Comparison of ENCODE assay signal across 23 cellular contexts in genomic region chr1:152386940-152387339, GRCh38. TPM values are rescaled to one million over a fixed set of nuclear protein-coding genes. Genes with fewer than 3 reads are reported as not detected.
DNase-seq lines count a peak whose midpoint lies in the region; ATAC-seq, FAIRE-seq and TF ChIP-seq lines count a peak whose summit lies in the region.
"Had no signal": no experiment of that assay in that cellular context is flagged by ENCODE, and none has a peak within 500 bp of the region (broad histone marks: within the 10 kb centered on the region; RNA-seq: fewer than 3 reads in every experiment).

No MANE protein-coding gene starts in this region.

- no peaks in the 10 kb centered on the region for H3K4me1 Mint-ChIP-seq in mesothelial cell of epicardium
- H3K4me1 Mint-ChIP-seq: CD14-positive monocyte had no signal

- no peak overlapping the region for H3K9ac ChIP-seq in GM23248
- H3K9ac ChIP-seq in keratinocyte (ENCODE audit: control insufficient read depth, extremely low read depth, insufficient read depth, low read length) = no peak overlapping the region

- H2AFZ ChIP-seq in GM23248 (no peak overlapping the region), keratinocyte (ENCODE audit: control insufficient read depth, low read length) (peak overlapping the region; percentile 36)

- no peaks in the 10 kb centered on the region for H3K9me1 ChIP-seq in keratinocyte (ENCODE audit: control insufficient read depth, extremely low read depth, insufficient read depth, low read length)

- no peaks in the 10 kb centered on the region for H4K20me1 ChIP-seq in GM23248 (ENCODE audit: insufficient read depth)
- H4K20me1 ChIP-seq in keratinocyte (ENCODE audit: control insufficient read depth, extremely low read depth, insufficient read depth, low read length) = no peaks in the 10 kb centered on the region

- no peaks in the 10 kb centered on the region for H3K4me1 ChIP-seq in GM23248 (ENCODE audit: insufficient read depth)
- no peaks in the 10 kb centered on the region for H3K4me1 ChIP-seq in RWPE2 (ENCODE audit: insufficient read depth, poor library complexity, severe bottlenecking)
- peaks cover 15% of the 10 kb centered on the region for H3K4me1 ChIP-seq in keratinocyte (ENCODE audit: control insufficient read depth, extremely low read depth, insufficient read depth, low read length)
- H3K4me1 ChIP-seq: BE2C had no signal

- H3K36me3 ChIP-seq in GM23248 (ENCODE audit: low read depth) (no peaks in the 10 kb centered on the region), RWPE2 (ENCODE audit: low read depth) (no peaks in the 10 kb centered on the region), keratinocyte (ENCODE audit: control insufficient read depth in 2 of 2, extremely low read depth in 1 of 2, insufficient read depth in 2 of 2, low read length in 2 of 2) (no peaks in the 10 kb centered on the region)
- H3K36me3 ChIP-seq: BE2C had no signal

- H3K27me3 Mint-ChIP-seq in mesothelial cell of epicardium (ENCODE audit: low read depth) = no peaks in the 10 kb centered on the region

- no peaks in the 10 kb centered on the region for H3K79me2 ChIP-seq in GM23248 (ENCODE audit: insufficient read depth)
- no peaks in the 10 kb centered on the region for H3K79me2 ChIP-seq in keratinocyte (ENCODE audit: control insufficient read depth, insufficient read depth, low read length)

- H3K9me3 ChIP-seq in GM23248 (ENCODE audit: low read depth) = no peaks in the 10 kb centered on the region
- H3K9me3 ChIP-seq in RWPE2 (ENCODE audit: severe bottlenecking) = no peaks in the 10 kb centered on the region
- no peaks in the 10 kb centered on the region for H3K9me3 ChIP-seq in keratinocyte (ENCODE audit: control insufficient read depth, low read depth, low read length)
- H3K9me3 ChIP-seq: BE2C had no signal

- H3K4me2 ChIP-seq in GM23248 (ENCODE audit: unreplicated experiment) = no peak overlapping the region
- H3K4me2 ChIP-seq in keratinocyte (ENCODE audit: control insufficient read depth, extremely low read depth, insufficient read depth, low read depth, low read length) = peak overlapping the region; percentile 65

- H3K27me3 ChIP-seq in GM23248 (replicated peaks; ENCODE audit: insufficient read depth) = peaks cover 23% of the 10 kb centered on the region
- H3K27me3 ChIP-seq in RWPE2 (ENCODE audit: insufficient read depth, poor library complexity, severe bottlenecking) = peaks cover 13% of the 10 kb centered on the region
- H3K27me3 ChIP-seq in keratinocyte (ENCODE audit: control insufficient read depth, extremely low read depth, insufficient read depth, low read length) = peaks cover 3% of the 10 kb centered on the region
- H3K27me3 ChIP-seq: BE2C had no signal

- in situ Hi-C loops in GM23248 (cut with MboI) = no loop called here

- FAIRE-seq in keratinocyte (lab: Jason Lieb, UNC) = peak; percentile 96
- FAIRE-seq: A204.1, D721Med, G401.6, GM12892, H54 had no signal

- TF ChIP-seq CTCF in RWPE2 (IDR thresholded peaks at IDR 0.05; ENCODE audit: poor library complexity, severe bottlenecking) (no peak), keratinocyte (optimal IDR thresholded peaks at IDR 0.05 in 1 of 3, IDR thresholded peaks at IDR 0.05 in 1 of 3, conservative IDR thresholded peaks at IDR 0.05 in 1 of 3; ENCODE audit: extremely low read depth in 1 of 3, insufficient read depth in 2 of 3, low read length in 3 of 3) (no peak), mesothelial cell of epicardium (IDR thresholded peaks at IDR 0.05; ENCODE audit: unreplicated experiment) (no peak)

- H3F3A ChIP-seq in GM23248 (ENCODE audit: insufficient read depth) = no peaks in the 10 kb centered on the region

- DNase-seq in GM23248 (peak; percentile 15), RWPE2 (ENCODE audit: low spot score) (no peak), keratinocyte (ENCODE audit: low read depth, low spot score) (peak; percentile 52), mesothelial cell of epicardium (ENCODE audit: low spot score in 2 of 2, unreplicated experiment in 2 of 2) (no peak), SK-N-DZ (ENCODE audit: low spot score) (no peak)
- DNase-seq in stimulated activated CD4-positive, alpha-beta T cell treated with anti-CD3 and anti-CD28 coated beads, Interleukin-1b, Interleukin-23, amount 100 ng/mL, for 48 hours = no peak
- DNase-seq: BE2C; CD8-positive, alpha-beta T cell; COR-L47; DMS153; DMS79 treated with DMSO at 0.1 percent for 48 hours; EL; IMR-90 had no signal

- H3K27ac ChIP-seq in GM23248 (no peak overlapping the region), RWPE2 (ENCODE audit: poor library complexity, severe bottlenecking) (no peak overlapping the region), keratinocyte (ENCODE audit: control insufficient read depth, insufficient read depth, low read length) (peak overlapping the region; percentile 58)

- H3K27ac Mint-ChIP-seq in mesothelial cell of epicardium = no peak overlapping the region
- H3K27ac Mint-ChIP-seq: CD8-positive, alpha-beta T cell had no signal

- ATAC-seq in RWPE2 (ENCODE audit: low read depth) (peak; percentile 70; the same call in 2 of the 3 replicates), esophagus mucosa (peak; percentile 73), GM18502 (IDR thresholded peaks at IDR 0.05; ENCODE audit: poor library complexity, unreplicated experiment) (no peak)
- ATAC-seq: CD8-positive, alpha-beta T cell; HCT116 had no signal

- dilution Hi-C loops in keratinocyte (cut with MboI; ENCODE audit: extremely low pct_ligation_motif_present, low sequenced_read_pairs) = no loop called here

- no peaks in the 10 kb centered on the region for H3K9me2 ChIP-seq in GM23248 (ENCODE audit: insufficient read depth)

- WGBS in GM23248 (ENCODE audit: low coverage in 1 of 2, low lambda C conversion rate in 2 of 2, missing lambda C conversion rate in 2 of 2), 2 experiments = 72 to 79% methylated on average over 2 of the region's 2 CpGs

- peaks cover 80% of the 10 kb centered on the region for H3K9me3 Mint-ChIP-seq in mesothelial cell of epicardium

- H3K4me3 Mint-ChIP-seq in mesothelial cell of epicardium = no peak overlapping the region
- H3K4me3 Mint-ChIP-seq: CD14-positive monocyte; CD8-positive, alpha-beta T cell had no signal

- no peaks in the 10 kb centered on the region for H3K36me3 Mint-ChIP-seq in mesothelial cell of epicardium
- H3K36me3 Mint-ChIP-seq: CD14-positive monocyte; CD8-positive, alpha-beta T cell had no signal

- H3K4me3 ChIP-seq in GM23248 (no peak overlapping the region), RWPE2 (ENCODE audit: severe bottlenecking) (no peak overlapping the region), keratinocyte (ENCODE audit: control insufficient read depth in 2 of 3, extremely low read depth in 1 of 3, insufficient read depth in 2 of 3, low read depth in 1 of 3, low read length in 3 of 3) (no peak overlapping the region)

RNA-seq across cellular contexts. Expression of gene CRNN, which starts 27.1 kb away (rescaled TPM):
- total RNA-seq in GM23248 (2014; rRNA removed; shearing (Covaris generic)) = not detected in 2 replicates
- polyA plus RNA-seq in GM23248 (2016; fragmentation: Nextera tagmentation; extraction: Ambion mirVana) = not detected in 2 replicates
- 1,110 TPM for total RNA-seq in esophagus mucosa
- 0.04 to 0.05 TPM (median 0.05 TPM) in 3 replicates for polyA plus RNA-seq in keratinocyte
- polyA plus RNA-seq in keratinocyte (2011; ENCODE audit: low read depth) = 13.1 TPM
- 0.09 and 0.18 TPM in 2 replicates for polyA plus RNA-seq in keratinocyte (2011; cell fraction: cytosol; rRNA removed)
- 0.95 and 1.2 TPM in 2 replicates for polyA plus RNA-seq in keratinocyte (2011; cell fraction: nucleus; rRNA removed)
- polyA plus RNA-seq in keratinocyte (2012; ENCODE audit: low replicate concordance) = 0.13 and 4.6 TPM in 2 replicates
- not detected in 3 replicates for polyA minus RNA-seq in keratinocyte
- not detected for polyA minus RNA-seq in keratinocyte (2011; cell fraction: cytosol; rRNA and poly(A)+ RNA removed)
- 0.39 and 0.74 TPM in 2 replicates for polyA minus RNA-seq in keratinocyte (2011; cell fraction: nucleus; rRNA and poly(A)+ RNA removed)
- not detected in 3 replicates for total RNA-seq in mesothelial cell of epicardium
- not detected in 2 replicates for polyA plus RNA-seq in SK-N-DZ (2014; cell fraction: cytosol; rRNA removed)
- polyA plus RNA-seq in SK-N-DZ (2014; cell fraction: nucleus; rRNA removed) = not detected in 2 replicates
- total RNA-seq: CD8-positive, alpha-beta T cell; HT-29; IMR-90 had no signal
- polyA plus RNA-seq: CD14-positive monocyte, IMR-90 had no signal

RNA-seq across cellular contexts. Expression of gene FLG2, which starts 27.1 kb away (rescaled TPM):
- not detected in 2 replicates for total RNA-seq in GM23248 (2014; rRNA removed; shearing (Covaris generic))
- polyA plus RNA-seq in GM23248 (2016; fragmentation: Nextera tagmentation; extraction: Ambion mirVana) (not detected in 2 replicates), keratinocyte (0.15 to 0.98 TPM (median 0.41 TPM) in 3 replicates)
- total RNA-seq in esophagus mucosa (not detected), mesothelial cell of epicardium (not detected in 3 replicates)
- polyA plus RNA-seq in keratinocyte (2011; ENCODE audit: low read depth) = 156 TPM
- polyA plus RNA-seq in keratinocyte (2011; cell fraction: cytosol; rRNA removed) = 0.05 and 0.34 TPM in 2 replicates
- 1.0 and 2.8 TPM in 2 replicates for polyA plus RNA-seq in keratinocyte (2011; cell fraction: nucleus; rRNA removed)
- polyA plus RNA-seq in keratinocyte (2012; ENCODE audit: low replicate concordance) = 0.29 and 106 TPM in 2 replicates
- 0.73 to 4.8 TPM (median 1.2 TPM) in 3 replicates for polyA minus RNA-seq in keratinocyte
- 0.19 TPM for polyA minus RNA-seq in keratinocyte (2011; cell fraction: cytosol; rRNA and poly(A)+ RNA removed)
- 3.7 and 6.6 TPM in 2 replicates for polyA minus RNA-seq in keratinocyte (2011; cell fraction: nucleus; rRNA and poly(A)+ RNA removed)
- polyA plus RNA-seq in SK-N-DZ (2014; cell fraction: cytosol; rRNA removed) = not detected in 2 replicates
- polyA plus RNA-seq in SK-N-DZ (2014; cell fraction: nucleus; rRNA removed) = not detected in 2 replicates
- total RNA-seq: CD8-positive, alpha-beta T cell; HT-29; IMR-90 had no signal
- polyA plus RNA-seq: CD14-positive monocyte had no signal

Comparison
In these comparisons a context has a peak if more than half of its experiments do, and no peak if none do; other contexts are left out.
1. DNase-seq: peak in GM23248 (single experiment) and keratinocyte (single experiment); none in RWPE2 (single experiment), mesothelial cell of epicardium (0 of 2), SK-N-DZ (single experiment) and stimulated activated CD4-positive, alpha-beta T cell treated with anti-CD3 and anti-CD28 coated beads, Interleukin-1b, Interleukin-23, amount 100 ng/mL, for 48 hours (single experiment).
2. RNA of gene CRNN, which starts 27.1 kb away (total RNA-seq): 1,110 TPM in esophagus mucosa (single experiment); not detected in GM23248 and not detected in mesothelial cell of epicardium; every median in the first group is over 1,000 times any median in the second.